In the genomic region with DNA sequence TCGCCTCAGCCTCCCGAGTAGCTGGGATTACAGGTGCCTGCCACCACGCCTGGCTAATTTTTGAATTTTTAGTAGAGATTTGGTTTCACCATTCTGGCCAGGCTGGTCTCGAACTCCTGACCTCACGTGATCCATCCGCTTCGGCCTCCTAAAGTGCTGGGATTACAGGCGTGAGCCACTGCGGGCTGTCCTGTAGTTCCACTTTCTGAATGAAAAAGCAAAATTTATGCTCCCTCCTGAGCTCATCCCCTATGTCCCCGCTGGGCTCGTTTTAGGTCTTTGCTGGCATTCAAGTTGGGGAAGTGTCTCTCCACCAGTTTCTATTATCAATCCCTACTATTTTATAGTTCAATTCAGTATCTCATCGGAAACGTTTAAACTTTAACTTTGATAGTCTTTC, we compare ENCODE assay signal across 1 cellular context.
TF ChIP-seq lines count a peak whose summit lies in the region.

No MANE protein-coding gene starts in this region.

TF ChIP-seq in GM12878, 131 proteins besides CTCF, POLR2A, EP300 and RAD21:
- TF ChIP-seq NBN (IDR thresholded peaks at IDR 0.05) (peak; percentile 46; the same call in 1 of the 2 replicates), IKZF2 (IDR thresholded peaks at IDR 0.05) (no peak), CHD2 (IDR thresholded peaks at IDR 0.05; ENCODE audit: borderline replicate concordance, low read depth, low read length) (no peak), BHLHE40 (IDR thresholded peaks at IDR 0.05; ENCODE audit: borderline replicate concordance in 1 of 2, low read depth in 2 of 2, low read length in 1 of 2) (peak in 1 of 2 experiments; percentile 80; a peak in 2 of 4 replicates), CREM (IDR thresholded peaks at IDR 0.05; ENCODE audit: low read depth) (no peak)
TF ChIP-seq in GM12878: peak in this region for 2.
